ENCODE assay signal across 10 cellular contexts in genomic region chr2:164739966-164740365, GRCh38.
DNase-seq lines count a peak whose midpoint lies in the region; ATAC-seq and TF ChIP-seq lines count a peak whose summit lies in the region.
"Had no signal": no experiment of that assay in that cellular context is flagged by ENCODE, and none has a peak within 500 bp of the region (broad histone marks: within the 10 kb centered on the region; RNA-seq: fewer than 3 reads in every experiment).

No MANE protein-coding gene starts in this region.

- H3K4me3 Mint-ChIP-seq in stimulated activated memory B cell treated with anti-CD40 and anti-IgM and Interleukin-4, amounts not matched to agents 10 μg/mL and 1 μg/mL and 100 μg/mL, for 72 hours = peak overlapping the region; percentile 41
- no peak overlapping the region for H3K4me3 Mint-ChIP-seq in activated CD8-positive, alpha-beta memory T cell treated with anti-CD3 and anti-CD28 coated beads, Interleukin-2, amount 10 ng/mL, durations not matched to agents 7 days and 5 days

- peak overlapping the region; percentile 82 for H3K27ac Mint-ChIP-seq in stimulated activated memory B cell treated with anti-CD40 and anti-IgM and Interleukin-4, amounts not matched to agents 10 μg/mL and 1 μg/mL and 100 μg/mL, for 72 hours
- H3K27ac Mint-ChIP-seq in activated CD8-positive, alpha-beta memory T cell treated with anti-CD3 and anti-CD28 coated beads, Interleukin-2, amount 10 ng/mL, durations not matched to agents 7 days and 5 days = no peak overlapping the region

- ATAC-seq in SK-N-SH treated with all-trans-retinoic acid at 6 μM for 48 hours (peak; percentile 68), GM18502 (IDR thresholded peaks at IDR 0.05; ENCODE audit: poor library complexity, unreplicated experiment) (no peak), HG03280 (IDR thresholded peaks at IDR 0.05; ENCODE audit: unreplicated experiment) (no peak)
- peak; percentile 89 for ATAC-seq in stimulated activated memory B cell treated with anti-CD40 and anti-IgM and Interleukin-4, amounts not matched to agents 10 μg/mL and 1 μg/mL and 100 μg/mL, for 72 hours
- no peak for ATAC-seq in activated CD8-positive, alpha-beta memory T cell treated with anti-CD3 and anti-CD28 coated beads, Interleukin-2, amount 10 ng/mL, durations not matched to agents 7 days and 5 days

- H3K4me3 ChIP-seq in fibroblast of villous mesenchyme (ENCODE audit: low read depth, low read length) = no peak overlapping the region
- H3K4me3 ChIP-seq: tibial nerve had no signal

- no peaks in the 10 kb centered on the region for H3K9me3 Mint-ChIP-seq in stimulated activated memory B cell treated with anti-CD40 and anti-IgM and Interleukin-4, amounts not matched to agents 10 μg/mL and 1 μg/mL and 100 μg/mL, for 72 hours
- H3K9me3 Mint-ChIP-seq in activated CD8-positive, alpha-beta memory T cell treated with anti-CD3 and anti-CD28 coated beads, Interleukin-2, amount 10 ng/mL, durations not matched to agents 7 days and 5 days (ENCODE audit: low read depth) = no peaks in the 10 kb centered on the region

- CTCF ChIA-PET in activated CD8-positive, alpha-beta memory T cell treated with anti-CD3 and anti-CD28 coated beads, Interleukin-2, amount 10 ng/mL, durations not matched to agents 7 days and 5 days (lab: Charles Lee) = no interaction called here

- no peaks in the 10 kb centered on the region for H3K27me3 Mint-ChIP-seq in stimulated activated memory B cell treated with anti-CD40 and anti-IgM and Interleukin-4, amounts not matched to agents 10 μg/mL and 1 μg/mL and 100 μg/mL, for 72 hours
- H3K27me3 Mint-ChIP-seq in activated CD8-positive, alpha-beta memory T cell treated with anti-CD3 and anti-CD28 coated beads, Interleukin-2, amount 10 ng/mL, durations not matched to agents 7 days and 5 days = no peaks in the 10 kb centered on the region

- H3K36me3 Mint-ChIP-seq in stimulated activated memory B cell treated with anti-CD40 and anti-IgM and Interleukin-4, amounts not matched to agents 10 μg/mL and 1 μg/mL and 100 μg/mL, for 72 hours = peaks cover 28% of the 10 kb centered on the region
- H3K36me3 Mint-ChIP-seq in activated CD8-positive, alpha-beta memory T cell treated with anti-CD3 and anti-CD28 coated beads, Interleukin-2, amount 10 ng/mL, durations not matched to agents 7 days and 5 days = no peaks in the 10 kb centered on the region

- H3K4me1 Mint-ChIP-seq in stimulated activated memory B cell treated with anti-CD40 and anti-IgM and Interleukin-4, amounts not matched to agents 10 μg/mL and 1 μg/mL and 100 μg/mL, for 72 hours = peaks cover 74% of the 10 kb centered on the region
- H3K4me1 Mint-ChIP-seq in activated CD8-positive, alpha-beta memory T cell treated with anti-CD3 and anti-CD28 coated beads, Interleukin-2, amount 10 ng/mL, durations not matched to agents 7 days and 5 days = no peaks in the 10 kb centered on the region

- TF ChIP-seq CTCF in fibroblast of villous mesenchyme (IDR thresholded peaks at IDR 0.05; ENCODE audit: insufficient read depth, low read depth, low read length) = no peak

- DNase-seq in HCEC 1CT = peak; percentile 80
- DNase-seq in fibroblast of villous mesenchyme (ENCODE audit: low read depth) = peak; percentile 56
- DNase-seq in activated CD8-positive, alpha-beta memory T cell treated with anti-CD3 and anti-CD28 coated beads, Interleukin-2, amount 10 ng/mL, durations not matched to agents 7 days and 5 days = no peak
- no peak for DNase-seq in CD1c-positive myeloid dendritic cell (ENCODE audit: extremely low spot score)
- DNase-seq: NCI-H1930 had no signal

TF ChIP-seq in SK-N-SH treated with all-trans-retinoic acid at 6 μM for 48 hours, 23 proteins besides CTCF, POLR2A, EP300 and RAD21:
- TF ChIP-seq POU6F1 (CRISPR knock-in tag; IDR thresholded peaks at IDR 0.05; ENCODE audit: borderline replicate concordance, low read depth) (no peak), GLIS3 (CRISPR knock-in tag; IDR thresholded peaks at IDR 0.05) (no peak), RARB (CRISPR knock-in tag; IDR thresholded peaks at IDR 0.05) (no peak), ZNF70 (CRISPR knock-in tag; IDR thresholded peaks at IDR 0.05) (no peak), TCF4 (CRISPR knock-in tag; IDR thresholded peaks at IDR 0.05; ENCODE audit: borderline replicate concordance) (no peak), ARNTL (CRISPR knock-in tag; IDR thresholded peaks at IDR 0.05; ENCODE audit: borderline replicate concordance, low read depth) (no peak), CSRNP3 (CRISPR knock-in tag; IDR thresholded peaks at IDR 0.05) (no peak), ZFP3 (CRISPR knock-in tag; IDR thresholded peaks at IDR 0.05) (no peak), ESRRG (CRISPR knock-in tag; IDR thresholded peaks at IDR 0.05) (no peak)

Comparison
In these comparisons a context has a peak if more than half of its experiments do, and no peak if none do; other contexts are left out.
1. DNase-seq: peak in HCEC 1CT (single experiment) and fibroblast of villous mesenchyme (single experiment); none in activated CD8-positive, alpha-beta memory T cell treated with anti-CD3 and anti-CD28 coated beads, Interleukin-2, amount 10 ng/mL, durations not matched to agents 7 days and 5 days (single experiment) and CD1c-positive myeloid dendritic cell (single experiment).
2. ATAC-seq: peak in SK-N-SH treated with all-trans-retinoic acid at 6 μM for 48 hours (single experiment) and stimulated activated memory B cell treated with anti-CD40 and anti-IgM and Interleukin-4, amounts not matched to agents 10 μg/mL and 1 μg/mL and 100 μg/mL, for 72 hours (single experiment); none in GM18502 (single experiment), activated CD8-positive, alpha-beta memory T cell treated with anti-CD3 and anti-CD28 coated beads, Interleukin-2, amount 10 ng/mL, durations not matched to agents 7 days and 5 days (single experiment) and HG03280 (single experiment).